Comparison of ENCODE assay signal across 12 cellular contexts in the genomic region with DNA sequence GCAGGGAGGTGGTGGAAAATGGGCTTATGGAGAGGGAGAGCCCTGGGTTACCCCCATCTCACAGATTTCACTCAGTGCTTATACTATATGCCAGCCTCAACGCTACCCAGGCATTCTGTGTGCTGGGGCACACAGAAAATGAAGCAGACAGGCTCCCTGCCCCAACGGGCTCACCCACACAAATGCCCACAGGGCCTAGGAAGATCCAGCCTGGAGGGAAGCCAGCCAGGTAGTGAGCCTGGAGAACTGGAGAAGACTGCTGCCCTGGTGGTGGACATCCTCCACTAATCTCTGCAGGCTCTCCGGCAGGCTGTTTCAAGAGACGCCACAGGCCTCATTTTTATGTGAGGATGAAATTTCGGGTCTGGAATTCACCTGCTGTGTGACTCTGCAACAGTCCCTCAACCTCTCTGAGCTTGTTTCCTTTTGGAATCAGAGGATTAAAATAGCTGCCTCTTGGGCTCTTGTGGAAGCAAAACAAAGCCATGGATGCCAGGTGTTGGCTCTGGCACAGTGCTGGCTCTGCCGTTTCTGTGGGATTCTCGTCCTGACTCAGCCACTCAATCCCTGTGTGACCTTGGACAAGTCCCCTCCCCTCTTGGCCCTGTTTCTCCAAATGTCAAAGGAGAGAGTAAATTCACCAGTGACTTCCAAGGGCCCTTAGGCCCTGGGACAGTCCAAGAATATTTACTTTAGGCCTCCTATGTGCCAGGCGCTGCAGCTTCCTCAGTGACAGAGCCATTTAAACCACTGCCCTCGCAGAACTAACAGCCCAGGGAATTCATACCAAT. TPM values are rescaled to one million over a fixed set of nuclear protein-coding genes. Genes with fewer than 3 reads are reported as not detected.
A peak's percentile ranks its signal among the peaks of the same experiment; 100 is the strongest.
DNase-seq lines count a peak whose midpoint lies in the region; FAIRE-seq and TF ChIP-seq lines count a peak whose summit lies in the region.
"Had no signal": no experiment of that assay in that cellular context is flagged by ENCODE, and none has a peak within 500 bp of the region (broad histone marks: within the 10 kb centered on the region; RNA-seq: fewer than 3 reads in every experiment).

No MANE protein-coding gene starts in this region.

- H3K79me2 ChIP-seq in OCI-LY7 (ENCODE audit: insufficient read depth, low read depth, low read length): no peaks in the 10 kb centered on the region
- H3K79me2 ChIP-seq in keratinocyte (ENCODE audit: control insufficient read depth, insufficient read depth, low read length): peaks cover 10% of the 10 kb centered on the region

- BruUV-seq in OCI-LY7 (replicated peaks; lab: Mats Ljungman, UMichigan): no TSS peak

- POLR2A ChIA-PET in OCI-LY7 (lab: Charles Lee): interaction anchor here (0.6 kb wide), 2 partner anchors 210 to 627 kb away, joined by 3 read pairs; no protein-coding TSS in a partner anchor

- no peak for TF ChIP-seq EP300 in suprapubic skin (IDR thresholded peaks at IDR 0.05)

- CTCF ChIA-PET in OCI-LY7 (lab: Charles Lee; ENCODE audit: unreplicated experiment): no interaction called here

- DNase-seq in OCI-LY7 (ENCODE audit: low spot score): no peak
- no peak for DNase-seq in keratinocyte (ENCODE audit: low read depth, low spot score)
- DNase-seq in suprapubic skin (ENCODE audit: low spot score in 2 of 2): peak in 1 of 2 donors; percentile 59
- DNase-seq in activated CD4-positive, alpha-beta T cell treated with anti-CD3 and anti-CD28 coated beads, Interleukin-2, amount 50 U/mL, for 48 hours: no peak
- no peak for DNase-seq in SJCRH30
- DNase-seq in DMS153 treated with DMSO at 0.1 percent for 48 hours (lab: John Stamatoyannopoulos, UW; ENCODE audit: unreplicated experiment): no peak
- DNase-seq: activated CD4-positive, alpha-beta T cell treated with anti-CD3 and anti-CD28 coated beads, Interleukin-2, amount 50 U/mL, for 4 hours; NCI-H1092 treated with DMSO at 0.1 percent for 48 hours; NCI-H510A; T-helper 2 cell had no signal

- no peaks in the 10 kb centered on the region for H3K9me1 ChIP-seq in keratinocyte (ENCODE audit: control insufficient read depth, extremely low read depth, insufficient read depth, low read length)

- FAIRE-seq in keratinocyte (lab: Jason Lieb, UNC): peak; percentile 36
- FAIRE-seq: HTR-8/SVneo had no signal

- H3K4me3 ChIP-seq in OCI-LY7 (ENCODE audit: low read depth, low read length, poor library complexity, severe bottlenecking): no peak overlapping the region
- H3K4me3 ChIP-seq in keratinocyte (ENCODE audit: control insufficient read depth in 2 of 3, extremely low read depth in 1 of 3, insufficient read depth in 2 of 3, low read depth in 1 of 3, low read length in 3 of 3): peak overlapping the region in 1 of 3 experiments; percentile 21
- H3K4me3 ChIP-seq in suprapubic skin: no peak overlapping the region
- no peak overlapping the region for H3K4me3 ChIP-seq in SJCRH30
- H3K4me3 ChIP-seq: ascending aorta had no signal

- H2AFZ ChIP-seq in OCI-LY7 (ENCODE audit: low read length): no peak overlapping the region
- no peak overlapping the region for H2AFZ ChIP-seq in keratinocyte (ENCODE audit: control insufficient read depth, low read length)

- H3K27me3 ChIP-seq in keratinocyte (ENCODE audit: control insufficient read depth, extremely low read depth, insufficient read depth, low read length) (no peaks in the 10 kb centered on the region), suprapubic skin (no peaks in the 10 kb centered on the region), SJCRH30 (no peaks in the 10 kb centered on the region)
- H3K27me3 ChIP-seq: ascending aorta had no signal

- H3K4me2 ChIP-seq in OCI-LY7 (ENCODE audit: low read length) (peak overlapping the region; percentile 55), keratinocyte (ENCODE audit: control insufficient read depth, extremely low read depth, insufficient read depth, low read depth, low read length) (peak overlapping the region; percentile 72)

- no peak for TF ChIP-seq POLR2A in suprapubic skin (IDR thresholded peaks at IDR 0.05)

- H3K4me1 ChIP-seq in OCI-LY7 (ENCODE audit: insufficient read depth, low read length, poor library complexity, severe bottlenecking): peaks cover 45% of the 10 kb centered on the region
- H3K4me1 ChIP-seq in keratinocyte (ENCODE audit: control insufficient read depth, extremely low read depth, insufficient read depth, low read length): peaks cover 48% of the 10 kb centered on the region
- H3K4me1 ChIP-seq in suprapubic skin: peaks cover 72% of the 10 kb centered on the region
- H3K4me1 ChIP-seq in SJCRH30: no peaks in the 10 kb centered on the region

- dilution Hi-C loops in keratinocyte (cut with MboI; ENCODE audit: extremely low pct_ligation_motif_present, low sequenced_read_pairs): no loop called here

- H3K36me3 ChIP-seq in OCI-LY7 (ENCODE audit: insufficient read depth, low read length) (no peaks in the 10 kb centered on the region), keratinocyte (ENCODE audit: control insufficient read depth in 2 of 2, extremely low read depth in 1 of 2, insufficient read depth in 2 of 2, low read length in 2 of 2) (peaks cover 12% of the 10 kb centered on the region in 2 experiments), suprapubic skin (peaks cover 3% of the 10 kb centered on the region), SJCRH30 (no peaks in the 10 kb centered on the region)
- H3K36me3 ChIP-seq: ascending aorta had no signal

- H3K9me3 ChIP-seq in OCI-LY7 (ENCODE audit: low read length) (no peaks in the 10 kb centered on the region), keratinocyte (ENCODE audit: control insufficient read depth, low read depth, low read length) (no peaks in the 10 kb centered on the region), suprapubic skin (no peaks in the 10 kb centered on the region), SJCRH30 (replicated peaks) (no peaks in the 10 kb centered on the region)
- H3K9me3 ChIP-seq: ascending aorta had no signal

- H3K27ac ChIP-seq in OCI-LY7 (ENCODE audit: low read depth, low read length, poor library complexity, severe bottlenecking) (no peak overlapping the region), keratinocyte (ENCODE audit: control insufficient read depth, insufficient read depth, low read length) (peak overlapping the region; percentile 39), suprapubic skin (peak overlapping the region; percentile 64), SJCRH30 (no peak overlapping the region)
- H3K27ac ChIP-seq: ascending aorta had no signal

- H3K9ac ChIP-seq in keratinocyte (ENCODE audit: control insufficient read depth, extremely low read depth, insufficient read depth, low read length): peak overlapping the region; percentile 24

- 59% methylated on average over 9 of the region's 9 CpGs for WGBS in suprapubic skin

- H3K9me2 ChIP-seq in OCI-LY7 (ENCODE audit: insufficient read depth, low read length): no peaks in the 10 kb centered on the region

- intact Hi-C loops in OCI-LY7 (cut with micrococcal nuclease; ENCODE audit: unreplicated experiment): no loop called here

- H4K20me1 ChIP-seq in OCI-LY7 (ENCODE audit: insufficient read depth, low read length): no peaks in the 10 kb centered on the region
- no peaks in the 10 kb centered on the region for H4K20me1 ChIP-seq in keratinocyte (ENCODE audit: control insufficient read depth, extremely low read depth, insufficient read depth, low read length)

- no peak for TF ChIP-seq CTCF in OCI-LY7 (conservative IDR thresholded peaks at IDR 0.05; ENCODE audit: low read length)
- no peak for TF ChIP-seq CTCF in keratinocyte (optimal IDR thresholded peaks at IDR 0.05 in 1 of 3, IDR thresholded peaks at IDR 0.05 in 1 of 3, conservative IDR thresholded peaks at IDR 0.05 in 1 of 3; ENCODE audit: extremely low read depth in 1 of 3, insufficient read depth in 2 of 3, low read length in 3 of 3)
- no peak for TF ChIP-seq CTCF in suprapubic skin (IDR thresholded peaks at IDR 0.05)

RNA-seq across cellular contexts. Expression of gene PAQR7, which starts 3.6 kb away (rescaled TPM):
- 0.22 and 0.28 TPM in 2 replicates for total RNA-seq in OCI-LY7 (2014; rRNA removed; shearing (Covaris generic))
- total RNA-seq in OCI-LY7 (2022) (1.3 and 1.8 TPM in 2 replicates), suprapubic skin (10 to 100 TPM; 14.3 to 20.9 (median 16.6) TPM)
- polyA plus RNA-seq in keratinocyte: 14.5 to 32.1 TPM (median 21.7 TPM) in 3 replicates
- 7.0 TPM for polyA plus RNA-seq in keratinocyte (2011; ENCODE audit: low read depth)
- polyA plus RNA-seq in keratinocyte (2011; cell fraction: cytosol; rRNA removed): 12.6 and 17.1 TPM in 2 replicates
- polyA plus RNA-seq in keratinocyte (2011; cell fraction: nucleus; rRNA removed): 40.5 and 47.9 TPM in 2 replicates
- polyA plus RNA-seq in keratinocyte (2012; ENCODE audit: low replicate concordance): 19.1 and 34.6 TPM in 2 replicates
- 29.5 to 61.0 TPM (median 33.6 TPM) in 3 replicates for polyA minus RNA-seq in keratinocyte
- 31.5 TPM for polyA minus RNA-seq in keratinocyte (2011; cell fraction: cytosol; rRNA and poly(A)+ RNA removed)
- polyA minus RNA-seq in keratinocyte (2011; cell fraction: nucleus; rRNA and poly(A)+ RNA removed): 29.3 and 35.2 TPM in 2 replicates
- total RNA-seq in SJCRH30 (2014; rRNA removed; shearing (Covaris generic)): 2.1 and 2.4 TPM in 2 replicates

RNA-seq across cellular contexts. Expression of gene AUNIP, which starts 12.6 kb away (rescaled TPM):
- total RNA-seq in OCI-LY7 (2014; rRNA removed; shearing (Covaris generic)): 14.2 and 21.5 TPM in 2 replicates
- 15.1 and 16.8 TPM in 2 replicates for total RNA-seq in OCI-LY7 (2022)
- 6.2 to 9.3 TPM (median 8.0 TPM) in 3 replicates for polyA plus RNA-seq in keratinocyte
- polyA plus RNA-seq in keratinocyte (2011; ENCODE audit: low read depth): 0.32 TPM
- polyA plus RNA-seq in keratinocyte (2011; cell fraction: cytosol; rRNA removed): 4.4 and 8.9 TPM in 2 replicates
- polyA plus RNA-seq in keratinocyte (2011; cell fraction: nucleus; rRNA removed): 5.5 and 6.3 TPM in 2 replicates
- 1.4 and 5.6 TPM in 2 replicates for polyA plus RNA-seq in keratinocyte (2012; ENCODE audit: low replicate concordance)
- polyA minus RNA-seq in keratinocyte: 3.1 to 9.8 TPM (median 5.5 TPM) in 3 replicates
- polyA minus RNA-seq in keratinocyte (2011; cell fraction: cytosol; rRNA and poly(A)+ RNA removed): 4.2 TPM
- 2.6 and 3.2 TPM in 2 replicates for polyA minus RNA-seq in keratinocyte (2011; cell fraction: nucleus; rRNA and poly(A)+ RNA removed)
- under 1 TPM in 3 of 4 donors, not detected in 1; 0.26 to 0.89 (median 0.49) TPM for total RNA-seq in suprapubic skin
- total RNA-seq in SJCRH30 (2014; rRNA removed; shearing (Covaris generic)): 28.9 and 34.3 TPM in 2 replicates
- total RNA-seq: ascending aorta had no signal

RNA-seq across cellular contexts. Expression of gene STMN1, which starts 34.3 kb away (rescaled TPM):
- 730 and 1,134 TPM in 2 replicates for total RNA-seq in OCI-LY7 (2014; rRNA removed; shearing (Covaris generic))
- total RNA-seq in OCI-LY7 (2022) (847 and 1,062 TPM in 2 replicates), suprapubic skin (10 to 100 TPM; 21.8 to 33.6 (median 28.1) TPM)
- polyA plus RNA-seq in keratinocyte: 16.2 to 96.9 TPM (median 82.8 TPM) in 3 replicates
- polyA plus RNA-seq in keratinocyte (2011; ENCODE audit: low read depth): 144 TPM
- 43.2 and 53.5 TPM in 2 replicates for polyA plus RNA-seq in keratinocyte (2011; cell fraction: cytosol; rRNA removed)
- 28.5 and 36.8 TPM in 2 replicates for polyA plus RNA-seq in keratinocyte (2011; cell fraction: nucleus; rRNA removed)
- 47.4 and 128 TPM in 2 replicates for polyA plus RNA-seq in keratinocyte (2012; ENCODE audit: low replicate concordance)
- 2.3 to 17.5 TPM (median 10.3 TPM) in 3 replicates for polyA minus RNA-seq in keratinocyte
- polyA minus RNA-seq in keratinocyte (2011; cell fraction: cytosol; rRNA and poly(A)+ RNA removed): 8.4 TPM
- 2.7 and 6.4 TPM in 2 replicates for polyA minus RNA-seq in keratinocyte (2011; cell fraction: nucleus; rRNA and poly(A)+ RNA removed)
- 1,028 and 1,091 TPM in 2 replicates for total RNA-seq in SJCRH30 (2014; rRNA removed; shearing (Covaris generic))

RNA-seq across cellular contexts. Expression of gene MTFR1L, which starts 52.1 kb away (rescaled TPM):
- total RNA-seq in OCI-LY7 (2014; rRNA removed; shearing (Covaris generic)): 33.6 and 35.3 TPM in 2 replicates
- total RNA-seq in OCI-LY7 (2022) (43.4 and 51.2 TPM in 2 replicates), suprapubic skin (10 to 100 TPM; 35.2 to 79.3 (median 48.1) TPM)
- 31.6 to 37.3 TPM (median 32.6 TPM) in 3 replicates for polyA plus RNA-seq in keratinocyte
- 7.1 TPM for polyA plus RNA-seq in keratinocyte (2011; ENCODE audit: low read depth)
- polyA plus RNA-seq in keratinocyte (2011; cell fraction: cytosol; rRNA removed): 30.3 and 30.6 TPM in 2 replicates
- polyA plus RNA-seq in keratinocyte (2011; cell fraction: nucleus; rRNA removed): 78.6 and 91.6 TPM in 2 replicates
- 26.6 TPM in 2 replicates for polyA plus RNA-seq in keratinocyte (2012; ENCODE audit: low replicate concordance)
- polyA minus RNA-seq in keratinocyte: 24.3 to 38.7 TPM (median 25.7 TPM) in 3 replicates
- 22.8 TPM for polyA minus RNA-seq in keratinocyte (2011; cell fraction: cytosol; rRNA and poly(A)+ RNA removed)
- polyA minus RNA-seq in keratinocyte (2011; cell fraction: nucleus; rRNA and poly(A)+ RNA removed): 13.7 and 13.9 TPM in 2 replicates
- 47.9 and 49.9 TPM in 2 replicates for total RNA-seq in SJCRH30 (2014; rRNA removed; shearing (Covaris generic))

Comparison
In these comparisons a context has a peak if more than half of its experiments do, and no peak if none do; other contexts are left out.
1. H3K27ac ChIP-seq: peak in keratinocyte (single experiment) and suprapubic skin (single experiment); none in OCI-LY7 (single experiment) and SJCRH30 (single experiment).
2. RNA of gene AUNIP, which starts 12.6 kb away (total RNA-seq): 28.9 to 34.3 TPM in SJCRH30 and 14.2 to 21.5 TPM in OCI-LY7; 0.26 to 0.89 TPM in suprapubic skin; every median in the first group is over 4 times any median in the second.
3. RNA of gene STMN1, which starts 34.3 kb away (total RNA-seq): 1,028 to 1,091 TPM in SJCRH30 and 730 to 1,134 TPM in OCI-LY7; 21.8 to 33.6 TPM in suprapubic skin; every median in the first group is over 10 times any median in the second.